In the genomic region with DNA sequence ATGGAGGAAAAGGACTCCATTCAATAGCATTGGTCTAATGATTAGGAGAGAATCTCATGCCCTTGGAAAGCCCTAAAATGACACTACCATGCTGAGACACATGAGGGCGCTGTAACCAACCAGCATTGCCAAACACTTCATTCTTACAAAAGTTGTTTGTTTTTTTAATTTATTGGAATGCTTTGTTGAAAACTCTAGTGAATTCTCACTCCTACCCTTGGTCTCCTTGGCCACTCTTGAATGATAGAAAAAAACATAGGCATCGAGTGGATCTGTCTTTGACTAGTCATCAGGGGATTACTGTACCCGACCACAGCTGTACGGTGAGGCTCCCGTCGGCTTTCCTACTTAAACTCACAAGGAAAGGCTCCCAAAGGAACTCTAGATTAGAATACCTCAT, we compare ENCODE assay signal across 8 cellular contexts. TPM values are rescaled to one million over a fixed set of nuclear protein-coding genes. Genes with fewer than 3 reads are reported as not detected.
DNase-seq lines count a peak whose midpoint lies in the region; ATAC-seq lines count a peak whose summit lies in the region.

No MANE protein-coding gene starts in this region.

- peaks cover 10% of the 10 kb centered on the region for H3K4me1 ChIP-seq in HUES48 (ENCODE audit: control insufficient read depth, insufficient read depth, low read length)

- H3K9me3 ChIP-seq in HUES48 (ENCODE audit: control insufficient read depth, insufficient read depth, low read length) = no peaks in the 10 kb centered on the region

- H3K4me3 ChIP-seq in HUES48 (ENCODE audit: low read depth, low read length) = no peak overlapping the region

- H3K36me3 ChIP-seq in HUES48 (ENCODE audit: control insufficient read depth, insufficient read depth, low read length) = no peaks in the 10 kb centered on the region

- ATAC-seq in stimulated activated naive CD8-positive, alpha-beta T cell treated with anti-CD3 and anti-CD28 coated beads, Interleukin-15, Interleukin-2, amounts not matched to agents 100 U/mL and 50 U/mL, for 24 hours = no peak
- ATAC-seq in GM21367 (IDR thresholded peaks at IDR 0.05; ENCODE audit: unreplicated experiment) = no peak

- POLR2A ChIA-PET in activated CD4-positive, alpha-beta T cell treated with anti-CD3 and anti-CD28 coated beads, Interleukin-2, amount 10 ng/mL, durations not matched to agents 7 days and 5 days (lab: Charles Lee) = interaction anchor here (0.5 kb wide), 1 partner anchor 102 kb away, joined by 3 read pairs; no protein-coding TSS in a partner anchor

- no peaks in the 10 kb centered on the region for H3K9me3 Mint-ChIP-seq in activated CD4-positive, alpha-beta T cell treated with anti-CD3 and anti-CD28 coated beads, Interleukin-2, amount 10 ng/mL, durations not matched to agents 7 days and 5 days

- no peak overlapping the region for H3K27ac Mint-ChIP-seq in activated CD4-positive, alpha-beta T cell treated with anti-CD3 and anti-CD28 coated beads, Interleukin-2, amount 10 ng/mL, durations not matched to agents 7 days and 5 days

- peaks cover 11% of the 10 kb centered on the region for H3K4me1 Mint-ChIP-seq in activated CD4-positive, alpha-beta T cell treated with anti-CD3 and anti-CD28 coated beads, Interleukin-2, amount 10 ng/mL, durations not matched to agents 7 days and 5 days

- peaks cover 3% of the 10 kb centered on the region for H3K27me3 Mint-ChIP-seq in activated CD4-positive, alpha-beta T cell treated with anti-CD3 and anti-CD28 coated beads, Interleukin-2, amount 10 ng/mL, durations not matched to agents 7 days and 5 days

- H3K27me3 ChIP-seq in HUES48 (ENCODE audit: control insufficient read depth, insufficient read depth, low read length) = no peaks in the 10 kb centered on the region

- H3K4me3 Mint-ChIP-seq in activated CD4-positive, alpha-beta T cell treated with anti-CD3 and anti-CD28 coated beads, Interleukin-2, amount 10 ng/mL, durations not matched to agents 7 days and 5 days = no peak overlapping the region

- no peaks in the 10 kb centered on the region for H3K36me3 Mint-ChIP-seq in activated CD4-positive, alpha-beta T cell treated with anti-CD3 and anti-CD28 coated beads, Interleukin-2, amount 10 ng/mL, durations not matched to agents 7 days and 5 days (ENCODE audit: low read depth)

- DNase-seq in DMS53 (lab: John Stamatoyannopoulos, UW) = peak; percentile 59
- peak; percentile 69 for DNase-seq in activated CD4-positive, alpha-beta T cell treated with anti-CD3 and anti-CD28 coated beads, Interleukin-2, amount 10 ng/mL, durations not matched to agents 7 days and 5 days
- peak; percentile 46 for DNase-seq in effector CD8-positive, alpha-beta T cell (lab: John Stamatoyannopoulos, UW)
- peak; percentile 36 for DNase-seq in mucosa of gallbladder (ENCODE audit: low spot score)
- DNase-seq in stimulated activated naive CD8-positive, alpha-beta T cell treated with anti-CD3 and anti-CD28 coated beads, Interleukin-15, Interleukin-2, amounts not matched to agents 100 U/mL and 50 U/mL, for 24 hours = peak; percentile 71
- DNase-seq in NCI-H2107 treated with DMSO at 0.1 percent for 48 hours (lab: John Stamatoyannopoulos, UW; ENCODE audit: unreplicated experiment) = no peak

- H3K9ac ChIP-seq in HUES48 (ENCODE audit: low read depth, low read length) = no peak overlapping the region

- CTCF ChIA-PET in activated CD4-positive, alpha-beta T cell treated with anti-CD3 and anti-CD28 coated beads, Interleukin-2, amount 10 ng/mL, durations not matched to agents 7 days and 5 days (lab: Charles Lee) = interaction anchor here (1.1 to 1.5 kb wide), 3 partner anchors 11 to 132 kb away, joined by 3 to 7 read pairs (median 6); no protein-coding TSS in a partner anchor

- peak overlapping the region; percentile 36 for H3K27ac ChIP-seq in HUES48 (ENCODE audit: low read depth, low read length)

RNA-seq across cellular contexts. Expression of a gene that starts 29.3 kb away (rescaled TPM):
- total RNA-seq in activated CD4-positive, alpha-beta T cell treated with anti-CD3 and anti-CD28 coated beads, Interleukin-2, amount 10 ng/mL, durations not matched to agents 7 days and 5 days = 100 to 1,000 TPM; 360 to 444 TPM
- 201 TPM for total RNA-seq in mucosa of gallbladder

RNA-seq across cellular contexts. Expression of a gene that starts 55.2 kb away (rescaled TPM):
- total RNA-seq in activated CD4-positive, alpha-beta T cell treated with anti-CD3 and anti-CD28 coated beads, Interleukin-2, amount 10 ng/mL, durations not matched to agents 7 days and 5 days = 10 to 100 TPM; 83.2 to 87.3 TPM
- 86.4 TPM for total RNA-seq in mucosa of gallbladder
